Comparison of ENCODE assay signal across 11 cellular contexts in the genomic region with DNA sequence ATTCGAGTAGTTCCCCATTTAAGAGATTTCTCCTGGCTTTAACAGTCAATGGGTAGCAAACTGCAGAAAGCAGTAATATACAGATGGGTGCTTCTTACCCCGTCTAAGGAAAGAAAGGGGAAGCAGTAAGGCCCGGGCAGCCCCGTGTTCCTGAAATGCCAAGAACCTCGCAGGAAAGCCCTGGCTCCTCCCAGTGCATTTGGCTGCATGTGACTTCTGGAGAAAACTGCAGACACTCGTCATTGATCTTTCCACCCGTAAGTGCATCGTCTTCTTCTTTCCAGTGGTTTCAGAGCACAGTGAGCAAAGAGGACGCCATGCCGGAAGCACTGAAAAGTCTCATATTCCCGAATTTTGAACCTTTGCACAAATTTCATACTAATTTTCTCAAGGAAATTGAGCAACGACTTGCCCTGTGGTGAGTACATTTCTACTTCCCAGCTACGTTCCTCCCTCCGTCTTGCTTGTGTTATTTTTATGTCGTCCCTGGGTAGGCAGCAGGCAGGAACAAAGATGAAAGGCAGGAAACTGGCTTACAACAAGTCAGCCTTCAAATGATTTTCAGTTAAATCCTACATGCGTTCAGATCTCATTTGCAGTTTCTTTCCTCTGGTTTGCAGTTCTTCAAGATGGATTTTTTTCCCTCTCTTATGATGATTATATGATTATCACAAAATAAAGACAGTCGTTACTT.
A peak's percentile ranks its signal among the peaks of the same experiment; 100 is the strongest.
DNase-seq lines count a peak whose midpoint lies in the region; ATAC-seq and TF ChIP-seq lines count a peak whose summit lies in the region.
"Had no signal": no experiment of that assay in that cellular context is flagged by ENCODE, and none has a peak within 500 bp of the region (broad histone marks: within the 10 kb centered on the region; RNA-seq: fewer than 3 reads in every experiment).

No MANE protein-coding gene starts in this region.

- peak overlapping the region; percentile 38 to 78 (median 65) for H3K9ac ChIP-seq in BLaER1 treated with 17β-estradiol and CSF1 and Interleukin-3, amounts not matched to agents 10 nM and 100 nM

- peaks cover 71% of the 10 kb centered on the region for H3K36me3 Mint-ChIP-seq in mesothelial cell of epicardium

- peak overlapping the region; percentile 43 to 61 (median 52) for H3K4me3 ChIP-seq in BLaER1 treated with 17β-estradiol and CSF1 and Interleukin-3, amounts not matched to agents 10 nM and 100 nM
- no peak overlapping the region for H3K4me3 ChIP-seq in body of pancreas

- peaks cover 25 to 40% (median 39%) of the 10 kb centered on the region in 10 experiments for H3K4me1 ChIP-seq in BLaER1 treated with 17β-estradiol and CSF1 and Interleukin-3, amounts not matched to agents 10 nM and 100 nM
- H3K4me1 ChIP-seq in body of pancreas: peaks cover 32% of the 10 kb centered on the region

- H3K4me3 Mint-ChIP-seq in mesothelial cell of epicardium: no peak overlapping the region

- peak in 2 of 3 donors; percentile 19 to 37 for TF ChIP-seq POLR2A in body of pancreas (IDR thresholded peaks at IDR 0.05)

- peak overlapping the region; percentile 44 to 78 (median 66); a peak in 21 of 22 replicates for H3K27ac ChIP-seq in BLaER1 treated with 17β-estradiol and CSF1 and Interleukin-3, amounts not matched to agents 10 nM and 100 nM
- H3K27ac ChIP-seq in body of pancreas: peak overlapping the region; percentile 19 to 50 (median 40)

- peaks cover 0 to 21% (median 12%) of the 10 kb centered on the region in 11 experiments; a peak in 19 of 22 replicates for H3K9me3 ChIP-seq in BLaER1 treated with 17β-estradiol and CSF1 and Interleukin-3, amounts not matched to agents 10 nM and 100 nM (replicated peaks in 1 of 11)
- no peaks in the 10 kb centered on the region for H3K9me3 ChIP-seq in body of pancreas

- TF ChIP-seq CTCF in body of pancreas (IDR thresholded peaks at IDR 0.05) (no peak), mesothelial cell of epicardium (IDR thresholded peaks at IDR 0.05; ENCODE audit: unreplicated experiment) (no peak)

- H3K27me3 ChIP-seq in BLaER1 treated with 17β-estradiol and CSF1 and Interleukin-3, amounts not matched to agents 10 nM and 100 nM: no peaks in the 10 kb centered on the region
- H3K27me3 ChIP-seq in body of pancreas: no peaks in the 10 kb centered on the region

- peak; percentile 62 for DNase-seq in KBM-7
- peak in 3 of 4 donors; percentile 10 to 65 (median 58) for DNase-seq in body of pancreas
- no peak for DNase-seq in mesothelial cell of epicardium (ENCODE audit: low spot score in 2 of 2, unreplicated experiment in 2 of 2)
- DNase-seq in pons (ENCODE audit: low spot score): no peak
- no peak for DNase-seq in HEK293T (ENCODE audit: extremely low spot score)
- DNase-seq in AG08396 (ENCODE audit: low spot score): no peak
- DNase-seq: DMS153; NCI-H1092; stimulated activated CD8-positive, alpha-beta memory T cell treated with anti-CD3 and anti-CD28 coated beads, Interleukin-4, amount 100 ng/mL, for 48 hours had no signal

- peaks cover under 1% of the 10 kb centered on the region for H3K9me3 Mint-ChIP-seq in mesothelial cell of epicardium

- peaks cover 24 to 61% (median 33%) of the 10 kb centered on the region in 11 experiments; a peak in 21 of 22 replicates for H3K36me3 ChIP-seq in BLaER1 treated with 17β-estradiol and CSF1 and Interleukin-3, amounts not matched to agents 10 nM and 100 nM
- peaks cover 0 to 9% of the 10 kb centered on the region in 2 donors for H3K36me3 ChIP-seq in body of pancreas (replicated peaks in 1 of 2; ENCODE audit: insufficient read depth in 1 of 2, low read depth in 2 of 2)

- WGBS in body of pancreas, 2 donors: 56 to 76% methylated on average over 17 of the region's 17 CpGs

- H3K4me1 Mint-ChIP-seq in mesothelial cell of epicardium: peaks cover 26% of the 10 kb centered on the region

- H3K4me2 ChIP-seq in BLaER1 treated with 17β-estradiol and CSF1 and Interleukin-3, amounts not matched to agents 10 nM and 100 nM: peak overlapping the region; percentile 73 to 95 (median 84)

- POLR2A ChIA-PET in HEK293T (lab: Yijun Ruan, JAX): no interaction called here

- CTCF ChIA-PET in HEK293T (lab: Yijun Ruan, JAX): no interaction called here

- no peak for ATAC-seq in body of pancreas
- no peak for ATAC-seq in GM21360 (IDR thresholded peaks at IDR 0.05; ENCODE audit: unreplicated experiment)

- in situ Hi-C loops in KBM-7 (cut with MboI; ENCODE audit: low pct_unique_long_range_greater_than_20kb, low sequenced_read_pairs): no loop called here

- H3K27me3 Mint-ChIP-seq in mesothelial cell of epicardium (ENCODE audit: low read depth): no peaks in the 10 kb centered on the region

- H3K27ac Mint-ChIP-seq in mesothelial cell of epicardium: peak overlapping the region; percentile 62

- intact Hi-C loops in body of pancreas (cut with DNase I): no loop called here

- H4K20me1 ChIP-seq in BLaER1 treated with 17β-estradiol and CSF1 and Interleukin-3, amounts not matched to agents 10 nM and 100 nM: no peaks in the 10 kb centered on the region

TF ChIP-seq in HEK293T, 16 proteins besides CTCF, POLR2A, EP300 and RAD21:
- TF ChIP-seq SUZ12 (IDR thresholded peaks at IDR 0.05) (no peak), TARDBP (IDR thresholded peaks at IDR 0.05) (no peak), ELF4 (IDR thresholded peaks at IDR 0.05) (no peak), CTBP1 (IDR thresholded peaks at IDR 0.05; ENCODE audit: borderline replicate concordance) (no peak), LEF1 (IDR thresholded peaks at IDR 0.05; ENCODE audit: borderline replicate concordance) (no peak), BHLHE40 (IDR thresholded peaks at IDR 0.05; ENCODE audit: borderline replicate concordance) (no peak)
- TF ChIP-seq, protein P1, sequence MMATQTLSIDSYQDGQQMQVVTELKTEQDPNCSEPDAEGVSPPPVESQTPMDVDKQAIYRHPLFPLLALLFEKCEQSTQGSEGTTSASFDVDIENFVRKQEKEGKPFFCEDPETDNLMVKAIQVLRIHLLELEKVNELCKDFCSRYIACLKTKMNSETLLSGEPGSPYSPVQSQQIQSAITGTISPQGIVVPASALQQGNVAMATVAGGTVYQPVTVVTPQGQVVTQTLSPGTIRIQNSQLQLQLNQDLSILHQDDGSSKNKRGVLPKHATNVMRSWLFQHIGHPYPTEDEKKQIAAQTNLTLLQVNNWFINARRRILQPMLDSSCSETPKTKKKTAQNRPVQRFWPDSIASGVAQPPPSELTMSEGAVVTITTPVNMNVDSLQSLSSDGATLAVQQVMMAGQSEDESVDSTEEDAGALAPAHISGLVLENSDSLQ (IDR thresholded peaks at IDR 0.05): no peak

Comparison
In these comparisons a context has a peak if more than half of its experiments do, and no peak if none do; other contexts are left out.
1. H3K4me3 ChIP-seq: peak in BLaER1 treated with 17β-estradiol and CSF1 and Interleukin-3, amounts not matched to agents 10 nM and 100 nM (10 of 10); none in body of pancreas (0 of 2).
2. DNase-seq: peak in KBM-7 (single experiment) and body of pancreas (3 of 4); none in mesothelial cell of epicardium (0 of 2), pons (single experiment), HEK293T (single experiment) and AG08396 (single experiment).